ENCODE assay signal across 30 cellular contexts in genomic region chr3:129514563-129514962, GRCh38. TPM values are rescaled to one million over a fixed set of nuclear protein-coding genes. Genes with fewer than 3 reads are reported as not detected.
"Had no signal": no experiment of that assay in that cellular context is flagged by ENCODE, and none has a peak within 500 bp of the region (broad histone marks: within the 10 kb centered on the region; RNA-seq: fewer than 3 reads in every experiment).

No MANE protein-coding gene starts in this region.

- H3K36me3 Mint-ChIP-seq: activated CD8-positive, alpha-beta memory T cell treated with anti-CD3 and anti-CD28 coated beads, Interleukin-2, amount 10 ng/mL, durations not matched to agents 7 days and 5 days; activated naive CD4-positive, alpha-beta T cell treated with anti-CD3 and anti-CD28 coated beads, Interleukin-2, amount 50 U/mL, for 72 hours; WTC11 had no signal

- H3K36me3 ChIP-seq: Peyer's patch had no signal

- H3K4me3 ChIP-seq: ascending aorta, body of pancreas, Peyer's patch had no signal

- H3K9me3 Mint-ChIP-seq: activated CD4-positive, alpha-beta T cell treated with anti-CD3 and anti-CD28 coated beads, Interleukin-2, amount 10 ng/mL, durations not matched to agents 24 days and 14 days; activated naive CD4-positive, alpha-beta T cell treated with anti-CD3 and anti-CD28 coated beads, Interleukin-2, amount 50 U/mL, for 72 hours; activated naive CD8-positive, alpha-beta T cell treated with anti-CD3 and anti-CD28 coated beads, Interleukin-2, amount 50 U/mL, for 24 hours; activated T-cell treated with anti-CD3 and anti-CD28 coated beads, Interleukin-2, amount 50 U/mL, for 24 hours; T-helper 1 cell treated with Interleukin-12 subunit alpha and Interleukin-12 subunit beta and Interleukin-4 antibody, amounts not matched to agents 30 μg/mL and 1 μg/mL, for 36 hours; WTC11 had no signal

- H3K4me1 ChIP-seq: ascending aorta, body of pancreas, Peyer's patch had no signal

- H3K27me3 ChIP-seq: ascending aorta, body of pancreas, Peyer's patch had no signal

- FAIRE-seq: bronchial epithelial cell had no signal

- H3K4me1 Mint-ChIP-seq: activated naive CD8-positive, alpha-beta T cell treated with anti-CD3 and anti-CD28 coated beads, Interleukin-2, amount 50 U/mL, for 24 hours; WTC11 had no signal

- H3K9me3 ChIP-seq: ascending aorta, body of pancreas, Peyer's patch had no signal

- H3K27me3 Mint-ChIP-seq: activated CD4-positive, alpha-beta T cell treated with anti-CD3 and anti-CD28 coated beads, Interleukin-2, amount 10 ng/mL, durations not matched to agents 24 days and 14 days; activated CD8-positive, alpha-beta memory T cell treated with anti-CD3 and anti-CD28 coated beads, Interleukin-2, amount 10 ng/mL, durations not matched to agents 7 days and 5 days; activated naive CD8-positive, alpha-beta T cell treated with anti-CD3 and anti-CD28 coated beads, Interleukin-2, amount 50 U/mL, for 24 hours; activated T-cell treated with anti-CD3 and anti-CD28 coated beads, Interleukin-2, amount 50 U/mL, for 24 hours had no signal

- H3K27ac ChIP-seq: ascending aorta, body of pancreas, Peyer's patch had no signal

- ATAC-seq: activated CD8-positive, alpha-beta memory T cell treated with anti-CD3 and anti-CD28 coated beads, Interleukin-2, amount 10 ng/mL, durations not matched to agents 7 days and 5 days; activated naive CD4-positive, alpha-beta T cell treated with anti-CD3 and anti-CD28 coated beads, Interleukin-2, amount 50 U/mL, for 72 hours; activated naive CD8-positive, alpha-beta T cell treated with anti-CD3 and anti-CD28 coated beads, Interleukin-2, amount 50 U/mL, for 24 hours; body of pancreas; WTC11 had no signal

- H3K4me3 Mint-ChIP-seq: activated CD4-positive, alpha-beta T cell treated with anti-CD3 and anti-CD28 coated beads, Interleukin-2, amount 10 ng/mL, durations not matched to agents 24 days and 14 days; activated CD8-positive, alpha-beta memory T cell treated with anti-CD3 and anti-CD28 coated beads, Interleukin-2, amount 10 ng/mL, durations not matched to agents 7 days and 5 days; activated naive CD8-positive, alpha-beta T cell treated with anti-CD3 and anti-CD28 coated beads, Interleukin-2, amount 50 U/mL, for 24 hours; activated T-cell treated with anti-CD3 and anti-CD28 coated beads, Interleukin-2, amount 50 U/mL, for 24 hours; T-helper 1 cell treated with Interleukin-12 subunit alpha and Interleukin-12 subunit beta and Interleukin-4 antibody, amounts not matched to agents 30 μg/mL and 1 μg/mL, for 36 hours; WTC11 had no signal

- H3K27ac Mint-ChIP-seq: activated CD4-positive, alpha-beta T cell treated with anti-CD3 and anti-CD28 coated beads, Interleukin-2, amount 10 ng/mL, durations not matched to agents 24 days and 14 days; activated CD8-positive, alpha-beta memory T cell treated with anti-CD3 and anti-CD28 coated beads, Interleukin-2, amount 10 ng/mL, durations not matched to agents 7 days and 5 days; activated naive CD8-positive, alpha-beta T cell treated with anti-CD3 and anti-CD28 coated beads, Interleukin-2, amount 50 U/mL, for 24 hours; activated T-cell treated with anti-CD3 and anti-CD28 coated beads, Interleukin-2, amount 50 U/mL, for 24 hours; T-helper 1 cell treated with Interleukin-12 subunit alpha and Interleukin-12 subunit beta and Interleukin-4 antibody, amounts not matched to agents 30 μg/mL and 1 μg/mL, for 36 hours; WTC11 had no signal

- DNase-seq: activated CD4-positive, alpha-beta T cell treated with anti-CD3 and anti-CD28 coated beads for 1 hour; activated CD4-positive, alpha-beta T cell treated with anti-CD3 and anti-CD28 coated beads, Interleukin-2, amount 10 ng/mL, durations not matched to agents 24 days and 14 days; activated CD4-positive, alpha-beta T cell treated with anti-CD3 and anti-CD28 coated beads, Interleukin-2, amount 50 U/mL, for 48 hours; activated CD8-positive, alpha-beta memory T cell treated with anti-CD3 and anti-CD28 coated beads, Interleukin-2, amount 10 ng/mL, durations not matched to agents 7 days and 5 days; activated effector memory CD4-positive, alpha-beta T cell treated with anti-CD3 and anti-CD28 coated beads, Interleukin-2, amount 50 U/mL, for 16 hours; activated naive CD4-positive, alpha-beta T cell treated with Interleukin-2 at 50 U/mL for 16 hours; activated naive CD8-positive, alpha-beta T cell treated with anti-CD3 and anti-CD28 coated beads, Interleukin-2, amount 50 U/mL, for 24 hours; activated T-cell treated with anti-CD3 and anti-CD28 coated beads, Interleukin-2, amount 50 U/mL, for 24 hours; amniotic stem cell; body of pancreas; KBM-7; NCI-H1092 treated with DMSO at 0.1 percent for 48 hours; NCI-H1417 treated with DMSO at 0.1 percent for 48 hours; NCI-H1694; NCI-H2029; NCI-H345; NCI-H510A; NCI-H69; NK-92 treated with Interleukin-12 subunit alpha and Interleukin-12 subunit beta, amount 100 ng/mL, for 24 hours; OCI-M1; Peyer's patch; SHP77 treated with DMSO at 0.1 percent for 48 hours had no signal

RNA-seq across cellular contexts. Expression of gene RHO, which starts 13.9 kb away (rescaled TPM):
- total RNA-seq: activated CD4-positive, alpha-beta T cell treated with anti-CD3 and anti-CD28 coated beads, Interleukin-2, amount 10 ng/mL, durations not matched to agents 24 days and 14 days; activated CD8-positive, alpha-beta memory T cell treated with anti-CD3 and anti-CD28 coated beads, Interleukin-2, amount 10 ng/mL, durations not matched to agents 7 days and 5 days; activated naive CD4-positive, alpha-beta T cell treated with anti-CD3 and anti-CD28 coated beads, Interleukin-2, amount 50 U/mL, for 72 hours; ascending aorta; body of pancreas; bronchial epithelial cell; LHCN-M2; Peyer's patch; SK-MEL-5; WTC11 had no signal

RNA-seq across cellular contexts. Expression of gene H1-8, which starts 28.4 kb away (rescaled TPM):
- total RNA-seq: activated CD4-positive, alpha-beta T cell treated with anti-CD3 and anti-CD28 coated beads, Interleukin-2, amount 10 ng/mL, durations not matched to agents 24 days and 14 days; activated CD8-positive, alpha-beta memory T cell treated with anti-CD3 and anti-CD28 coated beads, Interleukin-2, amount 10 ng/mL, durations not matched to agents 7 days and 5 days; activated naive CD4-positive, alpha-beta T cell treated with anti-CD3 and anti-CD28 coated beads, Interleukin-2, amount 50 U/mL, for 72 hours; ascending aorta; body of pancreas; bronchial epithelial cell; LHCN-M2; M059J; Peyer's patch; SK-MEL-5; WTC11 had no signal
